9 cellular contexts compared by ENCODE assay signal in genomic region chr2:128379021-128380005, GRCh38.
A peak's percentile ranks its signal among the peaks of the same experiment; 100 is the strongest.
DNase-seq lines count a peak whose midpoint lies in the region; ATAC-seq and TF ChIP-seq lines count a peak whose summit lies in the region.
"Had no signal": no experiment of that assay in that cellular context is flagged by ENCODE, and none has a peak within 500 bp of the region (broad histone marks: within the 10 kb centered on the region; RNA-seq: fewer than 3 reads in every experiment).

No MANE protein-coding gene starts in this region.

- peaks cover under 1% of the 10 kb centered on the region; the same call in 1 of the 2 replicates for H3K9me3 ChIP-seq in NT2/D1 (ENCODE audit: insufficient read depth, low read length)
- H3K9me3 ChIP-seq in neuron (ENCODE audit: low read length), result no peaks in the 10 kb centered on the region

- peak overlapping the region; percentile 58 for H3K9ac ChIP-seq in NT2/D1 (ENCODE audit: insufficient read length, low read depth)

- H3K27me3 ChIP-seq in NT2/D1 (ENCODE audit: insufficient read depth, insufficient read length), result peaks cover 34% of the 10 kb centered on the region
- no peaks in the 10 kb centered on the region for H3K27me3 ChIP-seq in neuron (ENCODE audit: insufficient read depth, low read length)

- H3K36me3 ChIP-seq in NT2/D1 (ENCODE audit: insufficient read depth, insufficient read length, low read length) (no peaks in the 10 kb centered on the region), neuron (ENCODE audit: insufficient read depth, low read length) (no peaks in the 10 kb centered on the region)

- H2AFZ ChIP-seq in neuron (ENCODE audit: low read depth, low read length), result peak overlapping the region; percentile 52

- DNase-seq in AG10803 (ENCODE audit: low read depth) (peak; percentile 91), NT2/D1 (ENCODE audit: low read depth, low spot score) (peak; percentile 71), fibroblast of mammary gland (ENCODE audit: low read depth) (peak; percentile 90), HPDE6-E6E7 (ENCODE audit: extremely low spot score) (no peak)
- no peak for DNase-seq in activated T-cell treated with anti-CD3 and anti-CD28 coated beads, Interleukin-2, amount 50 U/mL, for 1 hour
- DNase-seq: immature natural killer cell had no signal

- H3K4me3 ChIP-seq in AG10803 (ENCODE audit: low read length), result no peak overlapping the region
- no peak overlapping the region for H3K4me3 ChIP-seq in NT2/D1 (ENCODE audit: insufficient read length, low read depth)
- H3K4me3 ChIP-seq in fibroblast of mammary gland (ENCODE audit: control insufficient read depth, low read depth, low read length), result no peak overlapping the region
- H3K4me3 ChIP-seq in neuron (ENCODE audit: low read length), result no peak overlapping the region

- H3K4me1 ChIP-seq in NT2/D1 (ENCODE audit: insufficient read depth, insufficient read length) (peaks cover 46% of the 10 kb centered on the region), neuron (ENCODE audit: insufficient read depth, low read length) (peaks cover 30% of the 10 kb centered on the region)

- TF ChIP-seq CTCF in AG10803 (conservative IDR thresholded peaks at IDR 0.05; ENCODE audit: low read length) (no peak), fibroblast of mammary gland (conservative IDR thresholded peaks at IDR 0.05; ENCODE audit: control insufficient read depth, insufficient read depth, low read depth, low read length) (no peak)

- no peak for ATAC-seq in GM21723 (IDR thresholded peaks at IDR 0.05; ENCODE audit: unreplicated experiment)
- no peak for ATAC-seq in HG02642 (IDR thresholded peaks at IDR 0.05; ENCODE audit: poor library complexity, unreplicated experiment)

Comparison
In these comparisons a context has a peak if more than half of its experiments do, and no peak if none do; other contexts are left out.
1. DNase-seq: peak in AG10803 (single experiment), NT2/D1 (single experiment) and fibroblast of mammary gland (single experiment); none in HPDE6-E6E7 (single experiment) and activated T-cell treated with anti-CD3 and anti-CD28 coated beads, Interleukin-2, amount 50 U/mL, for 1 hour (single experiment).